ENCODE assay signal across 12 cellular contexts in genomic region chr4:13601060-13601459, GRCh38. TPM values are rescaled to one million over a fixed set of nuclear protein-coding genes. Genes with fewer than 3 reads are reported as not detected.
DNase-seq lines count a peak whose midpoint lies in the region; ATAC-seq and TF ChIP-seq lines count a peak whose summit lies in the region.
"Had no signal": no experiment of that assay in that cellular context is flagged by ENCODE, and none has a peak within 500 bp of the region (broad histone marks: within the 10 kb centered on the region; RNA-seq: fewer than 3 reads in every experiment).

No MANE protein-coding gene starts in this region.

- POLR2A ChIA-PET in OCI-LY7 (lab: Charles Lee): no interaction called here
- POLR2A ChIA-PET in CD8-positive, alpha-beta T cell (lab: Charles Lee): no interaction called here

- H3K4me1 Mint-ChIP-seq in CD8-positive, alpha-beta T cell (ENCODE audit: low read depth): no peaks in the 10 kb centered on the region

- H3K9me2 ChIP-seq in OCI-LY7 (ENCODE audit: insufficient read depth, low read length): no peaks in the 10 kb centered on the region

- intact Hi-C loops in OCI-LY7 (cut with micrococcal nuclease; ENCODE audit: unreplicated experiment): no loop called here
- intact Hi-C loops in CD8-positive, alpha-beta T cell (cut with DNase I, micrococcal nuclease): no loop called here

- peak overlapping the region; percentile 8; the same call in 1 of the 2 replicates for H3K4me2 ChIP-seq in OCI-LY7 (ENCODE audit: low read length)

- H3K36me3 Mint-ChIP-seq in CD8-positive, alpha-beta T cell: peaks cover 93% of the 10 kb centered on the region

- peak overlapping the region; percentile 30 for H3K27ac ChIP-seq in OCI-LY7 (ENCODE audit: low read depth, low read length, poor library complexity, severe bottlenecking)
- no peak overlapping the region for H3K27ac ChIP-seq in CD8-positive, alpha-beta T cell (ENCODE audit: low read depth, low read length)

- no peak overlapping the region for H3K4me3 Mint-ChIP-seq in CD8-positive, alpha-beta T cell

- H3K4me1 ChIP-seq in OCI-LY7 (ENCODE audit: insufficient read depth, low read length, poor library complexity, severe bottlenecking): peaks cover 17% of the 10 kb centered on the region
- no peaks in the 10 kb centered on the region for H3K4me1 ChIP-seq in CD8-positive, alpha-beta T cell (ENCODE audit: insufficient read depth, low read length)

- H3K9me3 Mint-ChIP-seq in CD8-positive, alpha-beta T cell: no peaks in the 10 kb centered on the region

- H3K9me3 ChIP-seq in OCI-LY7 (ENCODE audit: low read length): no peaks in the 10 kb centered on the region
- no peaks in the 10 kb centered on the region for H3K9me3 ChIP-seq in CD8-positive, alpha-beta T cell (ENCODE audit: low read length)

- no peak overlapping the region for H2AFZ ChIP-seq in OCI-LY7 (ENCODE audit: low read length)

- TF ChIP-seq CTCF in OCI-LY7 (conservative IDR thresholded peaks at IDR 0.05; ENCODE audit: low read length): no peak
- TF ChIP-seq CTCF in CD8-positive, alpha-beta T cell (IDR thresholded peaks at IDR 0.05): no peak

- peaks cover 98% of the 10 kb centered on the region for H3K36me3 ChIP-seq in OCI-LY7 (ENCODE audit: insufficient read depth, low read length)
- H3K36me3 ChIP-seq in CD8-positive, alpha-beta T cell (ENCODE audit: insufficient read depth, low read length): peaks cover 41% of the 10 kb centered on the region

- no peaks in the 10 kb centered on the region for H3K79me2 ChIP-seq in OCI-LY7 (ENCODE audit: insufficient read depth, low read depth, low read length)

- CTCF ChIA-PET in OCI-LY7 (lab: Charles Lee; ENCODE audit: unreplicated experiment): no interaction called here
- CTCF ChIA-PET in CD8-positive, alpha-beta T cell (lab: Charles Lee): no interaction called here

- H3K4me3 ChIP-seq in OCI-LY7 (ENCODE audit: low read depth, low read length, poor library complexity, severe bottlenecking): no peak overlapping the region
- no peak overlapping the region for H3K4me3 ChIP-seq in CD8-positive, alpha-beta T cell (ENCODE audit: low read depth, low read length)

- no peaks in the 10 kb centered on the region for H4K20me1 ChIP-seq in OCI-LY7 (ENCODE audit: insufficient read depth, low read length)

- ATAC-seq in GM19043 (IDR thresholded peaks at IDR 0.05; ENCODE audit: low read depth, unreplicated experiment) (peak; percentile 46), HG02981 (IDR thresholded peaks at IDR 0.05; ENCODE audit: unreplicated experiment) (peak; percentile 53), esophagus mucosa (no peak)
- no peak for ATAC-seq in CD8-positive, alpha-beta T cell

- no TSS peak for BruUV-seq in OCI-LY7 (replicated peaks; lab: Mats Ljungman, UMichigan)

- no peaks in the 10 kb centered on the region for H3K27me3 Mint-ChIP-seq in CD8-positive, alpha-beta T cell (ENCODE audit: low read depth)

- no peak overlapping the region for H3K27ac Mint-ChIP-seq in CD8-positive, alpha-beta T cell

- H3K27me3 ChIP-seq in CD8-positive, alpha-beta T cell (ENCODE audit: insufficient read depth, low read length): no peaks in the 10 kb centered on the region

- DNase-seq in Ammon's horn (ENCODE audit: low spot score): peak; percentile 74
- peak; percentile 17 for DNase-seq in OCI-LY7 (ENCODE audit: low spot score)
- DNase-seq in activated effector memory CD4-positive, alpha-beta T cell treated with anti-CD3 and anti-CD28 coated beads, Interleukin-2, amount 50 U/mL, for 16 hours: no peak
- DNase-seq in CD8-positive, alpha-beta T cell: no peak
- no peak for DNase-seq in DMS53 (lab: John Stamatoyannopoulos, UW)
- DNase-seq: activated T-cell treated with anti-CD3 and anti-CD28 coated beads, Interleukin-2, amount 50 U/mL, for 48 hours; left cardiac atrium; SHP77 had no signal

RNA-seq across cellular contexts. Expression of gene BOD1L1, which starts 26.5 kb away (rescaled TPM):
- 24.0 and 38.8 TPM in 2 replicates for total RNA-seq in OCI-LY7 (2014; rRNA removed; shearing (Covaris generic))
- total RNA-seq in OCI-LY7 (2022) (49.6 and 55.7 TPM in 2 replicates), esophagus mucosa (17.3 TPM)
- 10 to 100 TPM; 44.0 to 48.3 TPM for total RNA-seq in CD8-positive, alpha-beta T cell

RNA-seq across cellular contexts. Expression of gene NKX3-2, which starts 56.8 kb away (rescaled TPM):
- total RNA-seq in OCI-LY7 (2014; rRNA removed; shearing (Covaris generic)): 0.51 and 0.57 TPM in 2 replicates
- total RNA-seq in OCI-LY7 (2022) (0.63 and 0.79 TPM in 2 replicates), esophagus mucosa (not detected)
- total RNA-seq in CD8-positive, alpha-beta T cell: not detected
- total RNA-seq: endothelial cell of umbilical vein, left cardiac atrium had no signal

Comparison
In these comparisons a context has a peak if more than half of its experiments do, and no peak if none do; other contexts are left out.
1. DNase-seq: peak in Ammon's horn (single experiment) and OCI-LY7 (single experiment); none in activated effector memory CD4-positive, alpha-beta T cell treated with anti-CD3 and anti-CD28 coated beads, Interleukin-2, amount 50 U/mL, for 16 hours (single experiment), CD8-positive, alpha-beta T cell (0 of 7) and DMS53 (single experiment).
2. ATAC-seq: peak in GM19043 (single experiment) and HG02981 (single experiment); none in esophagus mucosa (single experiment) and CD8-positive, alpha-beta T cell (single experiment).